1 cellular context compared by ENCODE assay signal in the genomic region with DNA sequence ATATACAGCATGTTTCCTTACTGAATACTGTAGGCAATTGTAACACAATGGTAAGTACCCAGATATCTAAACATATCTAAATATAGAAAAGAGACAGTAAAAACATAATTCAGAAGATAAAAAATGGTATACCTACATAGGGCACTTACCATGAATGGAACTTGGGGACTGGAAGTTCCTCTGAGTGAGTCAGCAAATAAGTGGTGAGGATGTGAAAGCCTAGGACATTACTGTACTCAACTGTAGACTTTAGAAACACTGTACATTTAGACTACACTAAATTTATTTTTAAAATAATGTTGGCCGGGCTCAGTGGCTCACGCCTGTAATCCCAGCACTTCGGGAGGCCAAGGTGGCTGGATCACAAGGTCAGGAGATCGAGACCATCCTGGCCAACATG.
TF ChIP-seq lines count a peak whose summit lies in the region.

No MANE protein-coding gene starts in this region.

TF ChIP-seq in K562, 482 proteins besides CTCF, POLR2A, EP300 and RAD21 (continued from another document):
- TF ChIP-seq, protein P1, sequence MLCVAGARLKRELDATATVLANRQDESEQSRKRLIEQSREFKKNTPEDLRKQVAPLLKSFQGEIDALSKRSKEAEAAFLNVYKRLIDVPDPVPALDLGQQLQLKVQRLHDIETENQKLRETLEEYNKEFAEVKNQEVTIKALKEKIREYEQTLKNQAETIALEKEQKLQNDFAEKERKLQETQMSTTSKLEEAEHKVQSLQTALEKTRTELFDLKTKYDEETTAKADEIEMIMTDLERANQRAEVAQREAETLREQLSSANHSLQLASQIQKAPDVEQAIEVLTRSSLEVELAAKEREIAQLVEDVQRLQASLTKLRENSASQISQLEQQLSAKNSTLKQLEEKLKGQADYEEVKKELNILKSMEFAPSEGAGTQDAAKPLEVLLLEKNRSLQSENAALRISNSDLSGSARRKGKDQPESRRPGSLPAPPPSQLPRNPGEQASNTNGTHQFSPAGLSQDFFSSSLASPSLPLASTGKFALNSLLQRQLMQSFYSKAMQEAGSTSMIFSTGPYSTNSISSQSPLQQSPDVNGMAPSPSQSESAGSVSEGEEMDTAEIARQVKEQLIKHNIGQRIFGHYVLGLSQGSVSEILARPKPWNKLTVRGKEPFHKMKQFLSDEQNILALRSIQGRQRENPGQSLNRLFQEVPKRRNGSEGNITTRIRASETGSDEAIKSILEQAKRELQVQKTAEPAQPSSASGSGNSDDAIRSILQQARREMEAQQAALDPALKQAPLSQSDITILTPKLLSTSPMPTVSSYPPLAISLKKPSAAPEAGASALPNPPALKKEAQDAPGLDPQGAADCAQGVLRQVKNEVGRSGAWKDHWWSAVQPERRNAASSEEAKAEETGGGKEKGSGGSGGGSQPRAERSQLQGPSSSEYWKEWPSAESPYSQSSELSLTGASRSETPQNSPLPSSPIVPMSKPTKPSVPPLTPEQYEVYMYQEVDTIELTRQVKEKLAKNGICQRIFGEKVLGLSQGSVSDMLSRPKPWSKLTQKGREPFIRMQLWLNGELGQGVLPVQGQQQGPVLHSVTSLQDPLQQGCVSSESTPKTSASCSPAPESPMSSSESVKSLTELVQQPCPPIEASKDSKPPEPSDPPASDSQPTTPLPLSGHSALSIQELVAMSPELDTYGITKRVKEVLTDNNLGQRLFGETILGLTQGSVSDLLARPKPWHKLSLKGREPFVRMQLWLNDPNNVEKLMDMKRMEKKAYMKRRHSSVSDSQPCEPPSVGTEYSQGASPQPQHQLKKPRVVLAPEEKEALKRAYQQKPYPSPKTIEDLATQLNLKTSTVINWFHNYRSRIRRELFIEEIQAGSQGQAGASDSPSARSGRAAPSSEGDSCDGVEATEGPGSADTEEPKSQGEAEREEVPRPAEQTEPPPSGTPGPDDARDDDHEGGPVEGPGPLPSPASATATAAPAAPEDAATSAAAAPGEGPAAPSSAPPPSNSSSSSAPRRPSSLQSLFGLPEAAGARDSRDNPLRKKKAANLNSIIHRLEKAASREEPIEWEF (CRISPR knock-in tag; IDR thresholded peaks at IDR 0.05), result no peak
- TF ChIP-seq RB1 (IDR thresholded peaks at IDR 0.05; ENCODE audit: low read depth), result no peak
- TF ChIP-seq, protein P2, sequence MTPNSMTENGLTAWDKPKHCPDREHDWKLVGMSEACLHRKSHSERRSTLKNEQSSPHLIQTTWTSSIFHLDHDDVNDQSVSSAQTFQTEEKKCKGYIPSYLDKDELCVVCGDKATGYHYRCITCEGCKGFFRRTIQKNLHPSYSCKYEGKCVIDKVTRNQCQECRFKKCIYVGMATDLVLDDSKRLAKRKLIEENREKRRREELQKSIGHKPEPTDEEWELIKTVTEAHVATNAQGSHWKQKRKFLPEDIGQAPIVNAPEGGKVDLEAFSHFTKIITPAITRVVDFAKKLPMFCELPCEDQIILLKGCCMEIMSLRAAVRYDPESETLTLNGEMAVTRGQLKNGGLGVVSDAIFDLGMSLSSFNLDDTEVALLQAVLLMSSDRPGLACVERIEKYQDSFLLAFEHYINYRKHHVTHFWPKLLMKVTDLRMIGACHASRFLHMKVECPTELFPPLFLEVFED (CRISPR knock-in tag; conservative IDR thresholded peaks at IDR 0.05), result no peak
- TF ChIP-seq ZNF77 (CRISPR knock-in tag; IDR thresholded peaks at IDR 0.05), result no peak
- no peak for TF ChIP-seq MAFK (IDR thresholded peaks at IDR 0.05; ENCODE audit: low read length)
- TF ChIP-seq ELF1 (tag; IDR thresholded peaks at IDR 0.05), result no peak
- TF ChIP-seq NFE2L1 (tag; IDR thresholded peaks at IDR 0.05; ENCODE audit: borderline replicate concordance, low read depth), result 0 out of 2 replicates have a peak, but pooled peaks have one; percentile 27
- TF ChIP-seq C11orf30 (IDR thresholded peaks at IDR 0.05; ENCODE audit: low read depth), result peak; percentile 60
- TF ChIP-seq FOXK1 (CRISPR knock-in tag; IDR thresholded peaks at IDR 0.05; ENCODE audit: borderline replicate concordance), result no peak
- no peak for TF ChIP-seq SAP30 (IDR thresholded peaks at IDR 0.05; ENCODE audit: borderline replicate concordance, insufficient read depth, low read depth, low read length, poor library complexity, severe bottlenecking)
- TF ChIP-seq ZFP1 (CRISPR knock-in tag; IDR thresholded peaks at IDR 0.05), result no peak
- peak; percentile 28; the same call in 1 of the 2 replicates for TF ChIP-seq MAFF (IDR thresholded peaks at IDR 0.05; ENCODE audit: low read length)
- TF ChIP-seq, protein P3, sequence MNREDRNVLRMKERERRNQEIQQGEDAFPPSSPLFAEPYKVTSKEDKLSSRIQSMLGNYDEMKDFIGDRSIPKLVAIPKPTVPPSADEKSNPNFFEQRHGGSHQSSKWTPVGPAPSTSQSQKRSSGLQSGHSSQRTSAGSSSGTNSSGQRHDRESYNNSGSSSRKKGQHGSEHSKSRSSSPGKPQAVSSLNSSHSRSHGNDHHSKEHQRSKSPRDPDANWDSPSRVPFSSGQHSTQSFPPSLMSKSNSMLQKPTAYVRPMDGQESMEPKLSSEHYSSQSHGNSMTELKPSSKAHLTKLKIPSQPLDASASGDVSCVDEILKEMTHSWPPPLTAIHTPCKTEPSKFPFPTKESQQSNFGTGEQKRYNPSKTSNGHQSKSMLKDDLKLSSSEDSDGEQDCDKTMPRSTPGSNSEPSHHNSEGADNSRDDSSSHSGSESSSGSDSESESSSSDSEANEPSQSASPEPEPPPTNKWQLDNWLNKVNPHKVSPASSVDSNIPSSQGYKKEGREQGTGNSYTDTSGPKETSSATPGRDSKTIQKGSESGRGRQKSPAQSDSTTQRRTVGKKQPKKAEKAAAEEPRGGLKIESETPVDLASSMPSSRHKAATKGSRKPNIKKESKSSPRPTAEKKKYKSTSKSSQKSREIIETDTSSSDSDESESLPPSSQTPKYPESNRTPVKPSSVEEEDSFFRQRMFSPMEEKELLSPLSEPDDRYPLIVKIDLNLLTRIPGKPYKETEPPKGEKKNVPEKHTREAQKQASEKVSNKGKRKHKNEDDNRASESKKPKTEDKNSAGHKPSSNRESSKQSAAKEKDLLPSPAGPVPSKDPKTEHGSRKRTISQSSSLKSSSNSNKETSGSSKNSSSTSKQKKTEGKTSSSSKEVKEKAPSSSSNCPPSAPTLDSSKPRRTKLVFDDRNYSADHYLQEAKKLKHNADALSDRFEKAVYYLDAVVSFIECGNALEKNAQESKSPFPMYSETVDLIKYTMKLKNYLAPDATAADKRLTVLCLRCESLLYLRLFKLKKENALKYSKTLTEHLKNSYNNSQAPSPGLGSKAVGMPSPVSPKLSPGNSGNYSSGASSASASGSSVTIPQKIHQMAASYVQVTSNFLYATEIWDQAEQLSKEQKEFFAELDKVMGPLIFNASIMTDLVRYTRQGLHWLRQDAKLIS (CRISPR knock-in tag; IDR thresholded peaks at IDR 0.05), result no peak
- no peak for TF ChIP-seq ZNF253 (CRISPR knock-in tag; conservative IDR thresholded peaks at IDR 0.05)
- TF ChIP-seq, protein P4, sequence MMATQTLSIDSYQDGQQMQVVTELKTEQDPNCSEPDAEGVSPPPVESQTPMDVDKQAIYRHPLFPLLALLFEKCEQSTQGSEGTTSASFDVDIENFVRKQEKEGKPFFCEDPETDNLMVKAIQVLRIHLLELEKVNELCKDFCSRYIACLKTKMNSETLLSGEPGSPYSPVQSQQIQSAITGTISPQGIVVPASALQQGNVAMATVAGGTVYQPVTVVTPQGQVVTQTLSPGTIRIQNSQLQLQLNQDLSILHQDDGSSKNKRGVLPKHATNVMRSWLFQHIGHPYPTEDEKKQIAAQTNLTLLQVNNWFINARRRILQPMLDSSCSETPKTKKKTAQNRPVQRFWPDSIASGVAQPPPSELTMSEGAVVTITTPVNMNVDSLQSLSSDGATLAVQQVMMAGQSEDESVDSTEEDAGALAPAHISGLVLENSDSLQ (IDR thresholded peaks at IDR 0.05), result no peak
- no peak for TF ChIP-seq SREBF2 (CRISPR knock-in tag; IDR thresholded peaks at IDR 0.05)
- no peak for TF ChIP-seq CHD1 (IDR thresholded peaks at IDR 0.05; ENCODE audit: low read length)
- no peak for TF ChIP-seq RFX5 (IDR thresholded peaks at IDR 0.05; ENCODE audit: low read depth, low read length)
- TF ChIP-seq SOX6 (IDR thresholded peaks at IDR 0.05), result no peak
- peak; percentile 30; the same call in 1 of the 2 replicates for TF ChIP-seq ZNF316 (IDR thresholded peaks at IDR 0.05)
- peak; percentile 59 for TF ChIP-seq MAFG (tag; conservative IDR thresholded peaks at IDR 0.05)
- no peak for TF ChIP-seq BMI1 (IDR thresholded peaks at IDR 0.05; ENCODE audit: low read length)
- TF ChIP-seq ZNF76 (CRISPR knock-in tag; IDR thresholded peaks at IDR 0.05; ENCODE audit: borderline replicate concordance), result no peak
- TF ChIP-seq, protein P5, sequence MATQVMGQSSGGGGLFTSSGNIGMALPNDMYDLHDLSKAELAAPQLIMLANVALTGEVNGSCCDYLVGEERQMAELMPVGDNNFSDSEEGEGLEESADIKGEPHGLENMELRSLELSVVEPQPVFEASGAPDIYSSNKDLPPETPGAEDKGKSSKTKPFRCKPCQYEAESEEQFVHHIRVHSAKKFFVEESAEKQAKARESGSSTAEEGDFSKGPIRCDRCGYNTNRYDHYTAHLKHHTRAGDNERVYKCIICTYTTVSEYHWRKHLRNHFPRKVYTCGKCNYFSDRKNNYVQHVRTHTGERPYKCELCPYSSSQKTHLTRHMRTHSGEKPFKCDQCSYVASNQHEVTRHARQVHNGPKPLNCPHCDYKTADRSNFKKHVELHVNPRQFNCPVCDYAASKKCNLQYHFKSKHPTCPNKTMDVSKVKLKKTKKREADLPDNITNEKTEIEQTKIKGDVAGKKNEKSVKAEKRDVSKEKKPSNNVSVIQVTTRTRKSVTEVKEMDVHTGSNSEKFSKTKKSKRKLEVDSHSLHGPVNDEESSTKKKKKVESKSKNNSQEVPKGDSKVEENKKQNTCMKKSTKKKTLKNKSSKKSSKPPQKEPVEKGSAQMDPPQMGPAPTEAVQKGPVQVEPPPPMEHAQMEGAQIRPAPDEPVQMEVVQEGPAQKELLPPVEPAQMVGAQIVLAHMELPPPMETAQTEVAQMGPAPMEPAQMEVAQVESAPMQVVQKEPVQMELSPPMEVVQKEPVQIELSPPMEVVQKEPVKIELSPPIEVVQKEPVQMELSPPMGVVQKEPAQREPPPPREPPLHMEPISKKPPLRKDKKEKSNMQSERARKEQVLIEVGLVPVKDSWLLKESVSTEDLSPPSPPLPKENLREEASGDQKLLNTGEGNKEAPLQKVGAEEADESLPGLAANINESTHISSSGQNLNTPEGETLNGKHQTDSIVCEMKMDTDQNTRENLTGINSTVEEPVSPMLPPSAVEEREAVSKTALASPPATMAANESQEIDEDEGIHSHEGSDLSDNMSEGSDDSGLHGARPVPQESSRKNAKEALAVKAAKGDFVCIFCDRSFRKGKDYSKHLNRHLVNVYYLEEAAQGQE (CRISPR knock-in tag; IDR thresholded peaks at IDR 0.05; ENCODE audit: low read depth), result no peak
- TF ChIP-seq ZNF174 (CRISPR knock-in tag; IDR thresholded peaks at IDR 0.05), result no peak
- no peak for TF ChIP-seq YY1 (IDR thresholded peaks at IDR 0.05; ENCODE audit: borderline replicate concordance in 1 of 3, control insufficient read depth in 1 of 3, extremely low read depth in 1 of 3, insufficient read depth in 3 of 3, insufficient read length in 1 of 3, insufficient replicate concordance in 2 of 3, low read depth in 1 of 3, low read length in 2 of 3)
- no peak for TF ChIP-seq FOXM1 (IDR thresholded peaks at IDR 0.05; ENCODE audit: low read depth)
- no peak for TF ChIP-seq FOXM1 (CRISPR knock-in tag; IDR thresholded peaks at IDR 0.05; ENCODE audit: low read depth)
- no peak for TF ChIP-seq BRD9 (IDR thresholded peaks at IDR 0.05; ENCODE audit: low read depth, partially characterized antibody)
